1 cellular context compared by ENCODE assay signal in the genomic region with DNA sequence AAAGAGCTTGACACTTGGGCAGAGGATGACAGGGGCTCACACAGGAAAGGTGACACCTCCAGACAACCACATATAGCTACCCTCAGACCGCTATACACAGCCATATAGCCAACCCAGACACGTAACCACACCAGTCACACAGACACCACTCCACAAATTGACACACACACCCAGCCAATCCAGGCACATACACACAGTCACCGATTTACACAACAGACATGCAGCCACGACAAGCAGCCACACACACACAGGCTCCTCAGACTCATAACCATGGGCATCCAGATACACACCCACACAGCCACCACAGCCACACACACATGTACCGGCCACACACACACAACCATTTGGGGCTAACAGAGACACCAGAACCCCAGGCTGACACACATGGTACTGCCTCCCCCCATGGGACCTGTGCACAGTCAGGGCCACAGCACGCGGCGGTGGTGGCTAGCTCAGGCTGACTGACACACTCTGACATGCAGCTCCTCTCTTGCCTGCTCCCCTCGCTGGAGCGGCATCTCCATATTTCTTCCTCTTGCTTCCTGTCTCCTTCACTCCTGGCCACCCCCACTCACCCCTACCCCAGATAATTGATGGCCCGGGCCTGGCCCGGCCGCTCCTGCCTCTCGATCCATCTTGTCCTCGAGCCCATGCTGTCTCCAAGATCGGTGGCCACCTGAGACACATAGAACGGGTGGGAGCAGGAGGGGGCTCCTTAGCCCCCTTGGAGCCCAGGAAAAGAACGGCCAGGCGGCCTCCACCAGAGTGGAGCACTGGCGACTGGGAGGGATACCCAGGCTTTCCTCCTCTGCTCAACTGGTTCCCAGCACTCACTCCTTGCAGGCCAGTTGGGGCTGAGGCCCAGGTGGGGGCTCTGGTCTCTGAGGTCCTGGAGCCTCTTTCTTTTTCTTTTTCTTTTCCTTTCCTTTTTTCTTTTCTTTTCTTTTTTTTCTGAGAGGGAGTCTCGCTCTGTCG.
TF ChIP-seq lines count a peak whose summit lies in the region.

No MANE protein-coding gene starts in this region.

TF ChIP-seq in HepG2, 621 proteins besides CTCF, POLR2A, EP300 and RAD21:
- TF ChIP-seq BRD4 (CRISPR knock-in tag; IDR thresholded peaks at IDR 0.05) (no peak), ZNF7 (CRISPR knock-in tag; IDR thresholded peaks at IDR 0.05) (no peak), NFATC3 (CRISPR knock-in tag; IDR thresholded peaks at IDR 0.05) (no peak), TAF1 (CRISPR knock-in tag; IDR thresholded peaks at IDR 0.05) (no peak)
- TF ChIP-seq, protein P1, sequence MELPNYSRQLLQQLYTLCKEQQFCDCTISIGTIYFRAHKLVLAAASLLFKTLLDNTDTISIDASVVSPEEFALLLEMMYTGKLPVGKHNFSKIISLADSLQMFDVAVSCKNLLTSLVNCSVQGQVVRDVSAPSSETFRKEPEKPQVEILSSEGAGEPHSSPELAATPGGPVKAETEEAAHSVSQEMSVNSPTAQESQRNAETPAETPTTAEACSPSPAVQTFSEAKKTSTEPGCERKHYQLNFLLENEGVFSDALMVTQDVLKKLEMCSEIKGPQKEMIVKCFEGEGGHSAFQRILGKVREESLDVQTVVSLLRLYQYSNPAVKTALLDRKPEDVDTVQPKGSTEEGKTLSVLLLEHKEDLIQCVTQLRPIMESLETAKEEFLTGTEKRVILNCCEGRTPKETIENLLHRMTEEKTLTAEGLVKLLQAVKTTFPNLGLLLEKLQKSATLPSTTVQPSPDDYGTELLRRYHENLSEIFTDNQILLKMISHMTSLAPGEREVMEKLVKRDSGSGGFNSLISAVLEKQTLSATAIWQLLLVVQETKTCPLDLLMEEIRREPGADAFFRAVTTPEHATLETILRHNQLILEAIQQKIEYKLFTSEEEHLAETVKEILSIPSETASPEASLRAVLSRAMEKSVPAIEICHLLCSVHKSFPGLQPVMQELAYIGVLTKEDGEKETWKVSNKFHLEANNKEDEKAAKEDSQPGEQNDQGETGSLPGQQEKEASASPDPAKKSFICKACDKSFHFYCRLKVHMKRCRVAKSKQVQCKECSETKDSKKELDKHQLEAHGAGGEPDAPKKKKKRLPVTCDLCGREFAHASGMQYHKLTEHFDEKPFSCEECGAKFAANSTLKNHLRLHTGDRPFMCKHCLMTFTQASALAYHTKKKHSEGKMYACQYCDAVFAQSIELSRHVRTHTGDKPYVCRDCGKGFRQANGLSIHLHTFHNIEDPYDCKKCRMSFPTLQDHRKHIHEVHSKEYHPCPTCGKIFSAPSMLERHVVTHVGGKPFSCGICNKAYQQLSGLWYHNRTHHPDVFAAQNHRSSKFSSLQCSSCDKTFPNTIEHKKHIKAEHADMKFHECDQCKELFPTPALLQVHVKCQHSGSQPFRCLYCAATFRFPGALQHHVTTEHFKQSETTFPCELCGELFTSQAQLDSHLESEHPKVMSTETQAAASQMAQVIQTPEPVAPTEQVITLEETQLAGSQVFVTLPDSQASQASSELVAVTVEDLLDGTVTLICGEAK (IDR thresholded peaks at IDR 0.05): no peak
- TF ChIP-seq, protein P1 (CRISPR knock-in tag; IDR thresholded peaks at IDR 0.05): no peak
- TF ChIP-seq, protein P2, sequence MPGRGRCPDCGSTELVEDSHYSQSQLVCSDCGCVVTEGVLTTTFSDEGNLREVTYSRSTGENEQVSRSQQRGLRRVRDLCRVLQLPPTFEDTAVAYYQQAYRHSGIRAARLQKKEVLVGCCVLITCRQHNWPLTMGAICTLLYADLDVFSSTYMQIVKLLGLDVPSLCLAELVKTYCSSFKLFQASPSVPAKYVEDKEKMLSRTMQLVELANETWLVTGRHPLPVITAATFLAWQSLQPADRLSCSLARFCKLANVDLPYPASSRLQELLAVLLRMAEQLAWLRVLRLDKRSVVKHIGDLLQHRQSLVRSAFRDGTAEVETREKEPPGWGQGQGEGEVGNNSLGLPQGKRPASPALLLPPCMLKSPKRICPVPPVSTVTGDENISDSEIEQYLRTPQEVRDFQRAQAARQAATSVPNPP (CRISPR knock-in tag; IDR thresholded peaks at IDR 0.05): no peak
- TF ChIP-seq, protein P3, sequence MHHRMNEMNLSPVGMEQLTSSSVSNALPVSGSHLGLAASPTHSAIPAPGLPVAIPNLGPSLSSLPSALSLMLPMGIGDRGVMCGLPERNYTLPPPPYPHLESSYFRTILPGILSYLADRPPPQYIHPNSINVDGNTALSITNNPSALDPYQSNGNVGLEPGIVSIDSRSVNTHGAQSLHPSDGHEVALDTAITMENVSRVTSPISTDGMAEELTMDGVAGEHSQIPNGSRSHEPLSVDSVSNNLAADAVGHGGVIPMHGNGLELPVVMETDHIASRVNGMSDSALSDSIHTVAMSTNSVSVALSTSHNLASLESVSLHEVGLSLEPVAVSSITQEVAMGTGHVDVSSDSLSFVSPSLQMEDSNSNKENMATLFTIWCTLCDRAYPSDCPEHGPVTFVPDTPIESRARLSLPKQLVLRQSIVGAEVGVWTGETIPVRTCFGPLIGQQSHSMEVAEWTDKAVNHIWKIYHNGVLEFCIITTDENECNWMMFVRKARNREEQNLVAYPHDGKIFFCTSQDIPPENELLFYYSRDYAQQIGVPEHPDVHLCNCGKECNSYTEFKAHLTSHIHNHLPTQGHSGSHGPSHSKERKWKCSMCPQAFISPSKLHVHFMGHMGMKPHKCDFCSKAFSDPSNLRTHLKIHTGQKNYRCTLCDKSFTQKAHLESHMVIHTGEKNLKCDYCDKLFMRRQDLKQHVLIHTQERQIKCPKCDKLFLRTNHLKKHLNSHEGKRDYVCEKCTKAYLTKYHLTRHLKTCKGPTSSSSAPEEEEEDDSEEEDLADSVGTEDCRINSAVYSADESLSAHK (CRISPR knock-in tag; IDR thresholded peaks at IDR 0.05; ENCODE audit: borderline replicate concordance): no peak
